8 cellular contexts compared by ENCODE assay signal in genomic region chrX:87900320-87900908, GRCh38.
DNase-seq lines count a peak whose midpoint lies in the region; ATAC-seq and TF ChIP-seq lines count a peak whose summit lies in the region.
"Had no signal": no experiment of that assay in that cellular context is flagged by ENCODE, and none has a peak within 500 bp of the region (broad histone marks: within the 10 kb centered on the region; RNA-seq: fewer than 3 reads in every experiment).

No MANE protein-coding gene starts in this region.

- H3K4me3 ChIP-seq in GM23338 (no peak overlapping the region), Karpas-422 (ENCODE audit: low read length) (no peak overlapping the region)

- H3K9me2 ChIP-seq in GM23338 (ENCODE audit: insufficient read depth) (no peaks in the 10 kb centered on the region), Karpas-422 (replicated peaks; ENCODE audit: insufficient read depth, low read length) (no peaks in the 10 kb centered on the region)

- peaks cover 1% of the 10 kb centered on the region for H3K27me3 Mint-ChIP-seq in GM23338 (ENCODE audit: insufficient read depth, low read depth, poor library complexity)

- no peak overlapping the region for H3K4me3 Mint-ChIP-seq in GM23338

- H3K36me3 ChIP-seq in GM23338 (ENCODE audit: insufficient read depth) (no peaks in the 10 kb centered on the region), Karpas-422 (ENCODE audit: insufficient read depth, low read length) (no peaks in the 10 kb centered on the region)

- H3F3A ChIP-seq in GM23338 (replicated peaks; ENCODE audit: low read depth) = no peaks in the 10 kb centered on the region

- ATAC-seq in GM18870 (IDR thresholded peaks at IDR 0.05; ENCODE audit: unreplicated experiment) (peak; percentile 78), GM23338 (no peak), left lobe of liver (peak; percentile 44)

- H3K79me2 ChIP-seq in GM23338 (replicated peaks; ENCODE audit: insufficient read depth) (no peaks in the 10 kb centered on the region), Karpas-422 (ENCODE audit: low read length) (no peaks in the 10 kb centered on the region)

- no peaks in the 10 kb centered on the region for H3K9me3 ChIP-seq in Karpas-422 (ENCODE audit: low read length)

- TF ChIP-seq CTCF in GM23338 (conservative IDR thresholded peaks at IDR 0.05; ENCODE audit: low read depth in 2 of 2) = no peak

- H4K20me1 ChIP-seq in GM23338 (replicated peaks; ENCODE audit: insufficient read depth) (no peaks in the 10 kb centered on the region), Karpas-422 (ENCODE audit: insufficient read depth, low read depth, low read length) (no peaks in the 10 kb centered on the region)

- DNase-seq in GM23338 (ENCODE audit: low spot score) = peak; percentile 1
- no peak for DNase-seq in Karpas-422
- DNase-seq in left lobe of liver (ENCODE audit: low spot score) = no peak
- DNase-seq in NCI-H2171 (lab: John Stamatoyannopoulos, UW) = no peak
- DNase-seq in inferior parietal cortex (ENCODE audit: extremely low spot score) = no peak
- no peak for DNase-seq in activated effector memory CD4-positive, alpha-beta T cell treated with Interleukin-2 at 50 U/mL for 16 hours
- DNase-seq: aorta had no signal

- no peaks in the 10 kb centered on the region for H3K9me3 Mint-ChIP-seq in GM23338

- H3K27me3 ChIP-seq in GM23338 (ENCODE audit: insufficient read depth) (no peaks in the 10 kb centered on the region), Karpas-422 (ENCODE audit: low read length) (no peaks in the 10 kb centered on the region)

- no peak overlapping the region for H3K9ac ChIP-seq in Karpas-422 (ENCODE audit: low read length)

- peaks cover 14% of the 10 kb centered on the region for H3K4me1 Mint-ChIP-seq in GM23338

- 0 out of 3 replicates have a peak, but pooled peaks cover 3% of the 10 kb centered on the region for H3K36me3 Mint-ChIP-seq in GM23338 (ENCODE audit: low read depth)

- H3K27ac ChIP-seq in GM23338 (ENCODE audit: low read depth) = no peak overlapping the region
- no peak overlapping the region for H3K27ac ChIP-seq in Karpas-422 (ENCODE audit: low read length)

- H2AFZ ChIP-seq in GM23338 (no peak overlapping the region), Karpas-422 (ENCODE audit: low read length) (0 out of 2 replicates have a peak overlapping the region, but pooled peaks have one; percentile 17)

- no peak overlapping the region for H3K27ac Mint-ChIP-seq in GM23338

- H3K4me1 ChIP-seq in GM23338 (ENCODE audit: insufficient read depth) = peaks cover 9% of the 10 kb centered on the region; the same call in 1 of the 2 replicates
- no peaks in the 10 kb centered on the region for H3K4me1 ChIP-seq in Karpas-422 (ENCODE audit: low read length)

- H3K4me2 ChIP-seq in GM23338 = no peak overlapping the region
- H3K4me2 ChIP-seq in Karpas-422 (ENCODE audit: low read depth, low read length, poor library complexity, severe bottlenecking) = no peak overlapping the region

TF ChIP-seq in GM23338, 12 proteins besides CTCF, POLR2A, EP300 and RAD21:
- no peak for TF ChIP-seq POLR2AphosphoS5 (IDR thresholded peaks at IDR 0.05; ENCODE audit: low read depth)
